In the genomic region with DNA sequence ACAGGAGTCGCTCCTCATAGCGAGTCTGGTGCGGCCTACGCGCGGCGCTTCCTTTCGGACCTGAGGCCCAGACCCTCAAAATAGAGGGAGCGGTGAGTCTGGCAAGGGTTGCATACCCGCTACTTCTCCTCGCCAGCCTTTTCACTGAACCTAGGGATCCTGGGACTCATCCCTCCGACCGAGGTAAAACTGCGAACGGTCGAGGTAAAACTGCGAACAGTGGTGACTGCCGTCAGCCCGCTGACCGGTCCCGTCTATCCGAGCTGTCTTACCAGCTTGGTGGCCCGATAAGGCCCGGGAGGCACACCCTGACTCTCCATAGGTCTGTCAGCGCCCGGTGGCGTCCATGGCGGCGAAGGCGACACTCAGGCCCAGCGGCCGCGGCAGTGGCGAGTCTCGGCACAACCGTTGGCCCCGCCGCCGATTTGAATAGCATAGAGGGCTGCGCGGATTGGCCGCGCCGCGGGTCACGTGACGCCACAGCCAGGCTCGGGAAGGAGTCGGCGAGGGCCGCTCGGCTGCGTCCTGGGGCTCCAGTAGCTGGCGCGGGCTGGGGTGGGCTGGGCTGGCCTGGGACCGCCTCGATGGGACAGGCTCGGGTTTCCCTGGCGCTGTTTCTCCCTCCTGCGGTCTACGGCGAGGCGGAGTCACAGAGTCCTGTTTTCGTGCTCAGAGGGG, we compare ENCODE assay signal across 8 cellular contexts. TPM values are rescaled to one million over a fixed set of nuclear protein-coding genes. Genes with fewer than 3 reads are reported as not detected.
DNase-seq lines count a peak whose midpoint lies in the region; ATAC-seq, FAIRE-seq and TF ChIP-seq lines count a peak whose summit lies in the region.

A gene with protein sequence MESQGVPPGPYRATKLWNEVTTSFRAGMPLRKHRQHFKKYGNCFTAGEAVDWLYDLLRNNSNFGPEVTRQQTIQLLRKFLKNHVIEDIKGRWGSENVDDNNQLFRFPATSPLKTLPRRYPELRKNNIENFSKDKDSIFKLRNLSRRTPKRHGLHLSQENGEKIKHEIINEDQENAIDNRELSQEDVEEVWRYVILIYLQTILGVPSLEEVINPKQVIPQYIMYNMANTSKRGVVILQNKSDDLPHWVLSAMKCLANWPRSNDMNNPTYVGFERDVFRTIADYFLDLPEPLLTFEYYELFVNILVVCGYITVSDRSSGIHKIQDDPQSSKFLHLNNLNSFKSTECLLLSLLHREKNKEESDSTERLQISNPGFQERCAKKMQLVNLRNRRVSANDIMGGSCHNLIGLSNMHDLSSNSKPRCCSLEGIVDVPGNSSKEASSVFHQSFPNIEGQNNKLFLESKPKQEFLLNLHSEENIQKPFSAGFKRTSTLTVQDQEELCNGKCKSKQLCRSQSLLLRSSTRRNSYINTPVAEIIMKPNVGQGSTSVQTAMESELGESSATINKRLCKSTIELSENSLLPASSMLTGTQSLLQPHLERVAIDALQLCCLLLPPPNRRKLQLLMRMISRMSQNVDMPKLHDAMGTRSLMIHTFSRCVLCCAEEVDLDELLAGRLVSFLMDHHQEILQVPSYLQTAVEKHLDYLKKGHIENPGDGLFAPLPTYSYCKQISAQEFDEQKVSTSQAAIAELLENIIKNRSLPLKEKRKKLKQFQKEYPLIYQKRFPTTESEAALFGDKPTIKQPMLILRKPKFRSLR (minus strand): TSS at position 403 of the 678 bp plus-strand sequence. CDS start 83 bp downstream, at position 320.

- H3K4me1 ChIP-seq in HUES6 (ENCODE audit: control insufficient read depth, insufficient read depth, low read length) = peaks cover 19% of the 10 kb centered on the region
- H3K4me1 ChIP-seq in OCI-LY3 (ENCODE audit: low read length) = peaks cover 13% of the 10 kb centered on the region
- H3K4me1 ChIP-seq in esophagus (ENCODE audit: control insufficient read depth in 2 of 2, insufficient read depth in 2 of 2, low read length in 1 of 2) = peaks cover 0 to 6% of the 10 kb centered on the region in 2 donors
- peaks cover 8% of the 10 kb centered on the region for H3K4me1 ChIP-seq in muscle layer of colon (ENCODE audit: insufficient read depth, low read length)

- peak within 1 kb of the TSS; percentile 85; the same call in 1 of the 2 replicates for H3K27ac ChIP-seq in HUES6 (ENCODE audit: low read depth, low read length)
- peak within 1 kb of the TSS; percentile 65 for H3K27ac ChIP-seq in OCI-LY3 (ENCODE audit: low read length)
- H3K27ac ChIP-seq in esophagus (ENCODE audit: low read depth in 2 of 2, low read length in 1 of 2) = peak within 1 kb of the TSS in 1 of 2 donors; percentile 57
- H3K27ac ChIP-seq in muscle layer of colon (ENCODE audit: low read depth, low read length) = no peak within 1 kb of the TSS

- peak within 1 kb of the TSS; percentile 94 for H3K4me3 ChIP-seq in HUES6 (ENCODE audit: low read depth, low read length)
- H3K4me3 ChIP-seq in OCI-LY3 (ENCODE audit: low read length) = peak within 1 kb of the TSS; percentile 94
- peak within 1 kb of the TSS; percentile 69 to 71 for H3K4me3 ChIP-seq in esophagus (ENCODE audit: low read depth in 1 of 2, low read length in 2 of 2)
- H3K4me3 ChIP-seq in muscle layer of colon (ENCODE audit: low read depth in 1 of 2, low read length in 2 of 2) = peak within 1 kb of the TSS; percentile 96 to 99

- WGBS in esophagus, 2 donors = 0 to 1% methylated on average over 64 of the region's 64 CpGs

- ATAC-seq in GM21447 (IDR thresholded peaks at IDR 0.05; ENCODE audit: unreplicated experiment) = peak; percentile 93

- H3K27me3 ChIP-seq in HUES6 (ENCODE audit: control insufficient read depth, insufficient read depth, low read length) (no peaks in the 10 kb centered on the region), OCI-LY3 (ENCODE audit: low read depth, low read length) (no peaks in the 10 kb centered on the region), esophagus (ENCODE audit: control insufficient read depth in 1 of 2, insufficient read depth in 2 of 2, low read length in 2 of 2) (no peaks in the 10 kb centered on the region), muscle layer of colon (ENCODE audit: control insufficient read depth in 1 of 2, insufficient read depth in 2 of 2, low read length in 2 of 2) (no peaks in the 10 kb centered on the region)

- no peaks in the 10 kb centered on the region for H4K20me1 ChIP-seq in OCI-LY3 (ENCODE audit: insufficient read depth, low read length)

- H3K79me2 ChIP-seq in OCI-LY3 (ENCODE audit: low read length) = peaks cover 37% of the 10 kb centered on the region

- peak within 1 kb of the TSS; percentile 92 for H2AFZ ChIP-seq in OCI-LY3 (ENCODE audit: low read depth, low read length)

- H3K9me3 ChIP-seq in HUES6 (ENCODE audit: control insufficient read depth, insufficient read depth, low read depth, low read length) (no peaks in the 10 kb centered on the region), OCI-LY3 (ENCODE audit: insufficient read depth, low read length) (no peaks in the 10 kb centered on the region), esophagus (ENCODE audit: control insufficient read depth in 2 of 2, insufficient read depth in 1 of 2, low read depth in 1 of 2, low read length in 1 of 2) (no peaks in the 10 kb centered on the region), muscle layer of colon (ENCODE audit: low read length) (no peaks in the 10 kb centered on the region)

- H3K4me2 ChIP-seq in OCI-LY3 (ENCODE audit: low read length) = peak within 1 kb of the TSS; percentile 87

- H3K36me3 ChIP-seq in HUES6 (ENCODE audit: control insufficient read depth, insufficient read depth, low read length) (peaks cover 22% of the 10 kb centered on the region), OCI-LY3 (replicated peaks; ENCODE audit: low read depth, low read length) (peaks cover 10% of the 10 kb centered on the region), esophagus (ENCODE audit: control insufficient read depth in 2 of 2, insufficient read depth in 2 of 2, low read length in 1 of 2) (no peaks in the 10 kb centered on the region), muscle layer of colon (ENCODE audit: insufficient read depth, low read length) (no peaks in the 10 kb centered on the region)

- no peak for FAIRE-seq in D721Med (lab: Jason Lieb, UNC)

- H3K9ac ChIP-seq in HUES6 (ENCODE audit: low read length) (peak within 1 kb of the TSS; percentile 96), OCI-LY3 (ENCODE audit: low read length) (peak within 1 kb of the TSS; percentile 95), muscle layer of colon (ENCODE audit: low read length) (peak within 1 kb of the TSS; percentile 42)

- TF ChIP-seq CTCF in D721Med (IDR thresholded peaks at IDR 0.05; ENCODE audit: insufficient read depth, missing control alignments) (peak; percentile 2), OCI-LY3 (IDR thresholded peaks at IDR 0.05; ENCODE audit: low read depth, low read length) (no peak)

- DNase-seq in D721Med (ENCODE audit: insufficient read length, low spot score) = peak; percentile 68
- peak; percentile 53 for DNase-seq in activated T-cell treated with anti-CD3 and anti-CD28 coated beads for 4 hours
- DNase-seq in stimulated activated CD8-positive, alpha-beta memory T cell treated with anti-CD3 and anti-CD28 coated beads, Interleukin-7, amount 100 ng/mL, for 1 hour (ENCODE audit: low read depth in 2 of 2) = peak; percentile 41 to 45

RNA-seq across cellular contexts. Expression of the gene that starts here (rescaled TPM):
- polyA plus RNA-seq in esophagus = 1 to 10 TPM; 2.8 to 2.9 TPM

Comparison
In these comparisons a context has a peak if more than half of its experiments do, and no peak if none do; other contexts are left out.
1. H3K9ac ChIP-seq: peak in every context shown above with its lines; median percentile 96 in HUES6; 95 in OCI-LY3; 42 in muscle layer of colon.